ENCODE assay signal across 20 cellular contexts in the genomic region with DNA sequence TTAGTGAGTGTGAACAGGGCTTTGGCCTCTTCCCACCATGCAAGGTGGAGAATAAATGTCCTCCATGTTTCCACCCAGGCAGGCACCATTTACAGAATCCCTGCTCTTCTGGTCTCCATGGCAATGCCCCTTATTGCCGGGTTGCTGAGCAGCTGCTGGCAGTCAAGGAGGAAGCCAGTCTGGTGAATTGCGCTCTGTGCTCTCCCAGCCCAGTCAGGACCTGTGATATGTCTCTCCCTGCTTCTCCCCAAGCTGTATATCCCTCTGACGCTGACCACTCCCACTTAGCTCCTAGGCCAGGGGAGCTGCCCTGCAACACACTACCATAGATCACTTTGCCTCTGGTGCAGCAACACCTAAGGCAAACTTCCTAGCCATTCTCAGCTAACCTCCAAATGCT.
DNase-seq lines count a peak whose midpoint lies in the region; ATAC-seq and TF ChIP-seq lines count a peak whose summit lies in the region.
"Had no signal": no experiment of that assay in that cellular context is flagged by ENCODE, and none has a peak within 500 bp of the region (broad histone marks: within the 10 kb centered on the region; RNA-seq: fewer than 3 reads in every experiment).

No MANE protein-coding gene starts in this region.

- H3K9me3 ChIP-seq in neural progenitor cell (ENCODE audit: low read depth): peaks cover 7% of the 10 kb centered on the region
- H3K9me3 ChIP-seq: A549, SK-N-SH had no signal

- H3K36me3 Mint-ChIP-seq in neural progenitor cell: peaks cover 4% of the 10 kb centered on the region
- H3K36me3 Mint-ChIP-seq: CD4-positive, CD25-positive, alpha-beta regulatory T cell; IgD-negative memory B cell had no signal

- H3K4me1 Mint-ChIP-seq in neural progenitor cell: peaks cover 39% of the 10 kb centered on the region
- H3K4me1 Mint-ChIP-seq in stimulated activated naive CD8-positive, alpha-beta T cell treated with anti-CD3 and anti-CD28 coated beads, Interleukin-15, amount 100 ng/mL, for 72 hours: no peaks in the 10 kb centered on the region
- H3K4me1 Mint-ChIP-seq: CD4-positive, CD25-positive, alpha-beta regulatory T cell; IgD-negative memory B cell had no signal

- H2AFZ ChIP-seq in neural progenitor cell (replicated peaks): peak overlapping the region; percentile 26

- H3K4me1 ChIP-seq in neural progenitor cell: peaks cover 12% of the 10 kb centered on the region
- H3K4me1 ChIP-seq: A549 had no signal

- H3K27me3 ChIP-seq in neural progenitor cell: no peaks in the 10 kb centered on the region

- H3K27ac Mint-ChIP-seq in neural progenitor cell: peak overlapping the region; percentile 27
- H3K27ac Mint-ChIP-seq in stimulated activated naive CD8-positive, alpha-beta T cell treated with anti-CD3 and anti-CD28 coated beads, Interleukin-15, amount 100 ng/mL, for 72 hours: no peak overlapping the region
- H3K27ac Mint-ChIP-seq: CD4-positive, CD25-positive, alpha-beta regulatory T cell; IgD-negative memory B cell had no signal

- no peak overlapping the region for H3K4me3 ChIP-seq in neural progenitor cell
- H3K4me3 ChIP-seq: A549 had no signal

- ATAC-seq in stimulated activated naive CD8-positive, alpha-beta T cell treated with anti-CD3 and anti-CD28 coated beads, Interleukin-15, amount 100 ng/mL, for 72 hours: no peak
- ATAC-seq: A549, HCT116, Panc1 had no signal

- no peak overlapping the region for H3K9ac ChIP-seq in neural progenitor cell
- H3K9ac ChIP-seq: SK-N-SH had no signal

- H3K9me3 Mint-ChIP-seq in neural progenitor cell: peaks cover 30% of the 10 kb centered on the region
- peaks cover 10 to 31% of the 10 kb centered on the region in 2 donors for H3K9me3 Mint-ChIP-seq in stimulated activated naive CD8-positive, alpha-beta T cell treated with anti-CD3 and anti-CD28 coated beads, Interleukin-15, amount 100 ng/mL, for 72 hours

- H3K27me3 Mint-ChIP-seq in neural progenitor cell (ENCODE audit: insufficient read depth, low read depth): no peaks in the 10 kb centered on the region
- H3K27me3 Mint-ChIP-seq in stimulated activated naive CD8-positive, alpha-beta T cell treated with anti-CD3 and anti-CD28 coated beads, Interleukin-15, amount 100 ng/mL, for 72 hours: no peaks in the 10 kb centered on the region
- H3K27me3 Mint-ChIP-seq: CD4-positive, CD25-positive, alpha-beta regulatory T cell; IgD-negative memory B cell had no signal

- H3F3A ChIP-seq in neural progenitor cell (ENCODE audit: low read depth): peaks cover 8% of the 10 kb centered on the region

- no peak overlapping the region for H3K27ac ChIP-seq in neural progenitor cell
- H3K27ac ChIP-seq: A549 had no signal

- no peak overlapping the region for H3K4me2 ChIP-seq in neural progenitor cell
- H3K4me2 ChIP-seq: A549, SK-N-SH had no signal

- DNase-seq in NCI-H2171 treated with DMSO at 0.1 percent for 48 hours (lab: John Stamatoyannopoulos, UW): peak; percentile 53
- no peak for DNase-seq in NCI-H2171 (lab: John Stamatoyannopoulos, UW)
- DNase-seq in NCI-H1092 (lab: John Stamatoyannopoulos, UW): peak; percentile 58
- DNase-seq in NCI-H2196 treated with DMSO at 0.1 percent for 48 hours (lab: John Stamatoyannopoulos, UW; ENCODE audit: unreplicated experiment): peak; percentile 7
- no peak for DNase-seq in neural progenitor cell (ENCODE audit: low spot score)
- DNase-seq in posterior cingulate gyrus: no peak
- no peak for DNase-seq in activated naive CD4-positive, alpha-beta T cell treated with Interleukin-2 at 50 U/mL for 16 hours
- DNase-seq in stimulated activated naive CD8-positive, alpha-beta T cell treated with anti-CD3 and anti-CD28 coated beads, Interleukin-15, amount 100 ng/mL, for 72 hours: no peak
- DNase-seq: CD4-positive, CD25-positive, alpha-beta regulatory T cell; GOT3; NCI-H1417 treated with DMSO at 0.1 percent for 48 hours; NCI-H2081 treated with DMSO at 0.1 percent for 48 hours; NCI-H526 treated with DMSO at 0.1 percent for 48 hours; SIG-M5; SK-N-SH; T-helper 2 cell had no signal

- no peaks in the 10 kb centered on the region for H3K79me2 ChIP-seq in neural progenitor cell (ENCODE audit: low read depth)

- H3K4me3 Mint-ChIP-seq in neural progenitor cell: no peak overlapping the region
- H3K4me3 Mint-ChIP-seq in stimulated activated naive CD8-positive, alpha-beta T cell treated with anti-CD3 and anti-CD28 coated beads, Interleukin-15, amount 100 ng/mL, for 72 hours: no peak overlapping the region
- H3K4me3 Mint-ChIP-seq: IgD-negative memory B cell had no signal

- no peaks in the 10 kb centered on the region for H4K20me1 ChIP-seq in neural progenitor cell (ENCODE audit: low read depth)

- TF ChIP-seq CTCF in neural progenitor cell (IDR thresholded peaks at IDR 0.05): no peak

- H3K36me3 ChIP-seq in neural progenitor cell: no peaks in the 10 kb centered on the region

- intact Hi-C loops in posterior cingulate gyrus (cut with DNase I): no loop called here

Comparison
In these comparisons a context has a peak if more than half of its experiments do, and no peak if none do; other contexts are left out.
1. DNase-seq: peak in NCI-H2171 treated with DMSO at 0.1 percent for 48 hours (single experiment), NCI-H1092 (single experiment) and NCI-H2196 treated with DMSO at 0.1 percent for 48 hours (single experiment); none in NCI-H2171 (single experiment), neural progenitor cell (single experiment), posterior cingulate gyrus (0 of 10), activated naive CD4-positive, alpha-beta T cell treated with Interleukin-2 at 50 U/mL for 16 hours (single experiment) and stimulated activated naive CD8-positive, alpha-beta T cell treated with anti-CD3 and anti-CD28 coated beads, Interleukin-15, amount 100 ng/mL, for 72 hours (0 of 2).